22 cellular contexts compared by ENCODE assay signal in the genomic region with DNA sequence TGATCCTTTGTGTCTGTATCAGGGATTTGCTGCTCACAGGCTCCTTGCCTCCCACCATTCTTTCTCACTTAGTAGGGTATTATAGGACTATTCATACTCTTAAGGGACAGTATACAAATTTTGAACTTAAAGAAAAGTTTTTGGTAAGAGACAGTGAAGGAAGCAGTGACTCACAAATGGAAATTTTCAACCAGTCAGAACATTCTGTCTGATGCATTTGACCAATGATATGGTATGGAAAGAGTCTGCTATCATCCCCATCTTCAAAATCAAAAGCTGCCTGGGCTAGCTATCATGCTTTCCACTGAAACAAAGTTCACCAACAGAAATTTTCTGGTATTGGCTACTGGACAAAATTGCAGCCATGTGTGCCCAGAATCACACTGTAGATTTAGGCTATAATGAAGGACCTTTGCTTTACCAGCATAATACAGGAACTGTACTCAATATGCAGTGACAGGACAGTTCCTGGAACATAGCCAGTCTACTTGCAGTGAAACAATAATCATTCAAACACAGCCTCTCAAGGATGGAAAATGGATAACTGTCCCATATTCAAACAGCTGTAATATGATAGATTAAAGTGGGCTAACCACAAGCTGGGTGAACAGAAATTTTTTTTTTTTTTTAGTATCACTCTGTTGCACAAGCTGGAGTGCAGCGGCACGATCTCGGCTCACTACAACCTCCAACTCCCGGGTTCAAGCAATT.
DNase-seq lines count a peak whose midpoint lies in the region; ATAC-seq and TF ChIP-seq lines count a peak whose summit lies in the region.
"Had no signal": no experiment of that assay in that cellular context is flagged by ENCODE, and none has a peak within 500 bp of the region (broad histone marks: within the 10 kb centered on the region; RNA-seq: fewer than 3 reads in every experiment).

No MANE protein-coding gene starts in this region.

- no peaks in the 10 kb centered on the region for H4K20me1 ChIP-seq in osteoblast (ENCODE audit: insufficient read depth, low read length)

- no peaks in the 10 kb centered on the region for H3K36me3 ChIP-seq in osteoblast (ENCODE audit: insufficient read depth, low read length)
- H3K36me3 ChIP-seq: gastrocnemius medialis, lower lobe of right lung, thoracic aorta had no signal

- no peaks in the 10 kb centered on the region for H3K79me2 ChIP-seq in osteoblast (ENCODE audit: insufficient read depth, low read length)

- peaks cover 5% of the 10 kb centered on the region for H3K27me3 ChIP-seq in osteoblast (ENCODE audit: insufficient read depth, low read length)

- no peaks in the 10 kb centered on the region for H3K9me3 Mint-ChIP-seq in activated naive CD8-positive, alpha-beta T cell (ENCODE audit: low read depth)
- H3K9me3 Mint-ChIP-seq: activated naive CD8-positive, alpha-beta T cell treated with anti-CD3 and anti-CD28 coated beads, Interleukin-2, amount 10 ng/mL, durations not matched to agents 7 days and 5 days; CD8-positive, alpha-beta memory T cell; central memory CD8-positive, alpha-beta T cell; endodermal cell; nephron had no signal

- no peak for TF ChIP-seq CTCF in osteoblast (IDR thresholded peaks at IDR 0.05; ENCODE audit: extremely low read depth, low read depth, low read length)

- H3K4me3 Mint-ChIP-seq in activated naive CD8-positive, alpha-beta T cell: peak overlapping the region; percentile 40
- H3K4me3 Mint-ChIP-seq: activated naive CD8-positive, alpha-beta T cell treated with anti-CD3 and anti-CD28 coated beads, Interleukin-2, amount 10 ng/mL, durations not matched to agents 7 days and 5 days; CD8-positive, alpha-beta memory T cell; central memory CD8-positive, alpha-beta T cell; endodermal cell; nephron had no signal

- peaks cover 6% of the 10 kb centered on the region for H3K4me1 Mint-ChIP-seq in activated naive CD8-positive, alpha-beta T cell (ENCODE audit: low read depth)
- H3K4me1 Mint-ChIP-seq: activated naive CD8-positive, alpha-beta T cell treated with anti-CD3 and anti-CD28 coated beads, Interleukin-2, amount 10 ng/mL, durations not matched to agents 7 days and 5 days; CD8-positive, alpha-beta memory T cell; central memory CD8-positive, alpha-beta T cell had no signal

- no peak for DNase-seq in activated CD4-positive, CD25-positive, alpha-beta regulatory T cell treated with anti-CD3 and anti-CD28 coated beads, Interleukin-2, amount 50 U/mL, for 72 hours
- DNase-seq in MV-4-11 (lab: John Stamatoyannopoulos, UW) (peak; percentile 30), osteoblast (ENCODE audit: insufficient read length, low spot score, missing footprints) (no peak), medulla oblongata (ENCODE audit: extremely low spot score) (no peak), NCI-H510A treated with DMSO at 0.1 percent for 48 hours (lab: John Stamatoyannopoulos, UW) (no peak)
- DNase-seq: ACHN; activated CD8-positive, alpha-beta memory T cell treated with anti-CD3 and anti-CD28 coated beads for 24 hours; activated naive CD8-positive, alpha-beta T cell treated with anti-CD3 and anti-CD28 coated beads, Interleukin-2, amount 10 ng/mL, durations not matched to agents 7 days and 5 days; CD8-positive, alpha-beta memory T cell; endodermal cell; gastrocnemius medialis; GDM1; Kasumi-1; lower lobe of right lung; NCI-H2029 had no signal

- ATAC-seq in activated CD4-positive, CD25-positive, alpha-beta regulatory T cell treated with anti-CD3 and anti-CD28 coated beads, Interleukin-2, amount 50 U/mL, for 24 hours: peak; percentile 52 to 65
- ATAC-seq in HG03460 (IDR thresholded peaks at IDR 0.05; ENCODE audit: unreplicated experiment): no peak
- ATAC-seq: gastrocnemius medialis, lower lobe of right lung had no signal

- peak overlapping the region; percentile 86 for H3K27ac ChIP-seq in osteoblast (ENCODE audit: low read depth, low read length)
- H3K27ac ChIP-seq: gastrocnemius medialis, HL-60, lower lobe of right lung, thoracic aorta had no signal

- H3K9me3 ChIP-seq in osteoblast (ENCODE audit: low read depth, low read length): no peaks in the 10 kb centered on the region
- H3K9me3 ChIP-seq: gastrocnemius medialis, lower lobe of right lung, thoracic aorta had no signal

- peaks cover 28% of the 10 kb centered on the region for H3K4me1 ChIP-seq in osteoblast (ENCODE audit: insufficient read depth, low read length)
- H3K4me1 ChIP-seq: gastrocnemius medialis, lower lobe of right lung had no signal

- H3K27me3 Mint-ChIP-seq in activated naive CD8-positive, alpha-beta T cell: no peaks in the 10 kb centered on the region
- H3K27me3 Mint-ChIP-seq: activated naive CD8-positive, alpha-beta T cell treated with anti-CD3 and anti-CD28 coated beads, Interleukin-2, amount 10 ng/mL, durations not matched to agents 7 days and 5 days; CD8-positive, alpha-beta memory T cell; central memory CD8-positive, alpha-beta T cell had no signal

- H3K27ac Mint-ChIP-seq in activated naive CD8-positive, alpha-beta T cell: peak overlapping the region; percentile 64
- H3K27ac Mint-ChIP-seq: activated naive CD8-positive, alpha-beta T cell treated with anti-CD3 and anti-CD28 coated beads, Interleukin-2, amount 10 ng/mL, durations not matched to agents 7 days and 5 days; CD8-positive, alpha-beta memory T cell; endodermal cell had no signal

- no peaks in the 10 kb centered on the region for H3K36me3 Mint-ChIP-seq in activated naive CD8-positive, alpha-beta T cell
- H3K36me3 Mint-ChIP-seq: activated naive CD8-positive, alpha-beta T cell treated with anti-CD3 and anti-CD28 coated beads, Interleukin-2, amount 10 ng/mL, durations not matched to agents 7 days and 5 days; CD8-positive, alpha-beta memory T cell had no signal

- H3K4me3 ChIP-seq in osteoblast (ENCODE audit: insufficient read depth, low read length): no peak overlapping the region
- H3K4me3 ChIP-seq: gastrocnemius medialis, lower lobe of right lung, thoracic aorta had no signal

- H2AFZ ChIP-seq in osteoblast (ENCODE audit: low read length): no peak overlapping the region

- H3K4me2 ChIP-seq in osteoblast (ENCODE audit: insufficient read depth, low read length): no peak overlapping the region
